ENCODE assay signal across 2 cellular contexts in the genomic region with DNA sequence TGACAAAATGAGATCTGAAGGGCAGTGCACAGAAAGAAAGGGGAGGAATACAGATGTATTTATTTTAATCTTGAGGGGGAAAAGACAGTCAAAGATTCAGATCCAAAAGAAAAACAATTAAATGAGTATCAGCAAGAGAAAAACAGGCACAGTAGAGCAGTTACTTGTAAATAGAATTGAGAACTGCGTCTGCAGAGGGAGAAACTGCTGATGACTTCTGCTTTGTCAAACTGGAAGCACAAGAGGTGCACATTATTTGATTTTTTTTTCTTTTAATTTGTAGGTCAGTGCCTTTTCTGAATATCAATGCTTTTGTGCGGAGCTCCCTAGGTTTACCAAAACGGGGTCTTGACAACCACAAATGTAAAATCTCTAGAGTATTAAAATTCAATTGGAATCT.
TF ChIP-seq lines count a peak whose summit lies in the region.

No MANE protein-coding gene starts in this region.

TF ChIP-seq in SK-N-SH, 30 proteins besides CTCF, POLR2A, EP300 and RAD21 (continued from another document):
- TF ChIP-seq, protein P1, sequence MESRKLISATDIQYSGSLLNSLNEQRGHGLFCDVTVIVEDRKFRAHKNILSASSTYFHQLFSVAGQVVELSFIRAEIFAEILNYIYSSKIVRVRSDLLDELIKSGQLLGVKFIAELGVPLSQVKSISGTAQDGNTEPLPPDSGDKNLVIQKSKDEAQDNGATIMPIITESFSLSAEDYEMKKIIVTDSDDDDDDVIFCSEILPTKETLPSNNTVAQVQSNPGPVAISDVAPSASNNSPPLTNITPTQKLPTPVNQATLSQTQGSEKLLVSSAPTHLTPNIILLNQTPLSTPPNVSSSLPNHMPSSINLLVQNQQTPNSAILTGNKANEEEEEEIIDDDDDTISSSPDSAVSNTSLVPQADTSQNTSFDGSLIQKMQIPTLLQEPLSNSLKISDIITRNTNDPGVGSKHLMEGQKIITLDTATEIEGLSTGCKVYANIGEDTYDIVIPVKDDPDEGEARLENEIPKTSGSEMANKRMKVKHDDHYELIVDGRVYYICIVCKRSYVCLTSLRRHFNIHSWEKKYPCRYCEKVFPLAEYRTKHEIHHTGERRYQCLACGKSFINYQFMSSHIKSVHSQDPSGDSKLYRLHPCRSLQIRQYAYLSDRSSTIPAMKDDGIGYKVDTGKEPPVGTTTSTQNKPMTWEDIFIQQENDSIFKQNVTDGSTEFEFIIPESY (IDR thresholded peaks at IDR 0.05; ENCODE audit: borderline replicate concordance, low read depth): no peak
- TF ChIP-seq TEAD4 (IDR thresholded peaks at IDR 0.05; ENCODE audit: borderline replicate concordance, insufficient read depth): no peak
- TF ChIP-seq, protein P2, sequence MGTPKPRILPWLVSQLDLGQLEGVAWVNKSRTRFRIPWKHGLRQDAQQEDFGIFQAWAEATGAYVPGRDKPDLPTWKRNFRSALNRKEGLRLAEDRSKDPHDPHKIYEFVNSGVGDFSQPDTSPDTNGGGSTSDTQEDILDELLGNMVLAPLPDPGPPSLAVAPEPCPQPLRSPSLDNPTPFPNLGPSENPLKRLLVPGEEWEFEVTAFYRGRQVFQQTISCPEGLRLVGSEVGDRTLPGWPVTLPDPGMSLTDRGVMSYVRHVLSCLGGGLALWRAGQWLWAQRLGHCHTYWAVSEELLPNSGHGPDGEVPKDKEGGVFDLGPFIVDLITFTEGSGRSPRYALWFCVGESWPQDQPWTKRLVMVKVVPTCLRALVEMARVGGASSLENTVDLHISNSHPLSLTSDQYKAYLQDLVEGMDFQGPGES (IDR thresholded peaks at IDR 0.05; ENCODE audit: low read depth, low read length): no peak

TF ChIP-seq in SK-N-SH treated with all-trans-retinoic acid at 6 μM for 48 hours, 23 proteins besides CTCF, POLR2A, EP300 and RAD21 (continued from another document):
- TF ChIP-seq, protein P3, sequence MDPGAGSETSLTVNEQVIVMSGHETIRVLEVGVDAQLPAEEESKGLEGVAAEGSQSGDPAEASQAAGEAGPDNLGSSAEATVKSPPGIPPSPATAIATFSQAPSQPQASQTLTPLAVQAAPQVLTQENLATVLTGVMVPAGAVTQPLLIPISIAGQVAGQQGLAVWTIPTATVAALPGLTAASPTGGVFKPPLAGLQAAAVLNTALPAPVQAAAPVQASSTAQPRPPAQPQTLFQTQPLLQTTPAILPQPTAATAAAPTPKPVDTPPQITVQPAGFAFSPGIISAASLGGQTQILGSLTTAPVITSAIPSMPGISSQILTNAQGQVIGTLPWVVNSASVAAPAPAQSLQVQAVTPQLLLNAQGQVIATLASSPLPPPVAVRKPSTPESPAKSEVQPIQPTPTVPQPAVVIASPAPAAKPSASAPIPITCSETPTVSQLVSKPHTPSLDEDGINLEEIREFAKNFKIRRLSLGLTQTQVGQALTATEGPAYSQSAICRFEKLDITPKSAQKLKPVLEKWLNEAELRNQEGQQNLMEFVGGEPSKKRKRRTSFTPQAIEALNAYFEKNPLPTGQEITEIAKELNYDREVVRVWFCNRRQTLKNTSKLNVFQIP (CRISPR knock-in tag; IDR thresholded peaks at IDR 0.05; ENCODE audit: borderline replicate concordance, low read depth): no peak
- TF ChIP-seq TOX (CRISPR knock-in tag; IDR thresholded peaks at IDR 0.05; ENCODE audit: borderline replicate concordance) (no peak), ZNF70 (CRISPR knock-in tag; IDR thresholded peaks at IDR 0.05) (no peak), CSDC2 (CRISPR knock-in tag; IDR thresholded peaks at IDR 0.05) (no peak), ZC3H10 (CRISPR knock-in tag; IDR thresholded peaks at IDR 0.05) (no peak)
